Comparison of ENCODE assay signal across 9 cellular contexts in genomic region chr15:68228143-68228970, GRCh38. TPM values are rescaled to one million over a fixed set of nuclear protein-coding genes. Genes with fewer than 3 reads are reported as not detected.
DNase-seq lines count a peak whose midpoint lies in the region; ATAC-seq, FAIRE-seq and TF ChIP-seq lines count a peak whose summit lies in the region.
"Had no signal": no experiment of that assay in that cellular context is flagged by ENCODE, and none has a peak within 500 bp of the region (broad histone marks: within the 10 kb centered on the region; RNA-seq: fewer than 3 reads in every experiment).

No MANE protein-coding gene starts in this region.

- H3K4me1 ChIP-seq in mesenchymal stem cell (ENCODE audit: control insufficient read depth, insufficient read depth, low read depth, low read length) (peaks cover 24% of the 10 kb centered on the region), aorta (ENCODE audit: control insufficient read depth in 1 of 2, insufficient read depth in 2 of 2, low read length in 2 of 2) (no peaks in the 10 kb centered on the region)

- H2AFZ ChIP-seq in mesenchymal stem cell (ENCODE audit: low read depth, low read length), result no peak overlapping the region

- H3K4me2 ChIP-seq in mesenchymal stem cell (ENCODE audit: low read length, poor library complexity, severe bottlenecking), result peak overlapping the region; percentile 97

- no peak overlapping the region for H3K27ac ChIP-seq in mesenchymal stem cell (ENCODE audit: low read length, poor library complexity, severe bottlenecking)
- no peak overlapping the region for H3K27ac ChIP-seq in aorta (ENCODE audit: low read depth in 1 of 2, low read length in 2 of 2)

- TF ChIP-seq CTCF in NB4 (IDR thresholded peaks at IDR 0.05; ENCODE audit: low read depth, low read length) (no peak), bronchial epithelial cell (IDR thresholded peaks at IDR 0.05; ENCODE audit: insufficient read depth, low read length, severe bottlenecking) (no peak)

- peak overlapping the region; percentile 16 to 93 for H3K18ac ChIP-seq in mesenchymal stem cell (ENCODE audit: low read depth in 1 of 2, low read length in 2 of 2)

- H3K9me3 ChIP-seq in mesenchymal stem cell (ENCODE audit: control insufficient read depth, low read length) (no peaks in the 10 kb centered on the region), aorta (ENCODE audit: control insufficient read depth, low read length) (no peaks in the 10 kb centered on the region)

- H4K8ac ChIP-seq in mesenchymal stem cell (ENCODE audit: low read length), result no peak overlapping the region

- H2BK5ac ChIP-seq in mesenchymal stem cell (ENCODE audit: low read depth, low read length, poor library complexity, severe bottlenecking), result no peak overlapping the region

- peak overlapping the region in 1 of 2 experiments; percentile 85 for H3K14ac ChIP-seq in mesenchymal stem cell (ENCODE audit: low read length in 2 of 2)

- TF ChIP-seq POLR2A in NB4 (IDR thresholded peaks at IDR 0.05; ENCODE audit: extremely low read depth, insufficient read length), result no peak

- FAIRE-seq in bronchial epithelial cell (lab: Jason Lieb, UNC), result no peak
- FAIRE-seq: A204.1 had no signal

- H3K4ac ChIP-seq in mesenchymal stem cell (ENCODE audit: low read depth in 1 of 2, low read length in 2 of 2), result peak overlapping the region; percentile 5 to 76

- H2BK12ac ChIP-seq in mesenchymal stem cell (ENCODE audit: low read length in 2 of 2), result no peak overlapping the region

- ATAC-seq in aorta (ENCODE audit: low FRiP score) (no peak), HG03097 (IDR thresholded peaks at IDR 0.05; ENCODE audit: low FRiP score, unreplicated experiment) (no peak)

- H4K91ac ChIP-seq in mesenchymal stem cell (ENCODE audit: low read length), result no peak overlapping the region

- peak overlapping the region; percentile 92 for H3K9ac ChIP-seq in mesenchymal stem cell (ENCODE audit: low read length)

- no peak overlapping the region for H2BK15ac ChIP-seq in mesenchymal stem cell (ENCODE audit: low read depth, poor library complexity, severe bottlenecking)

- H3K79me1 ChIP-seq in mesenchymal stem cell (replicated peaks; ENCODE audit: low read length, poor library complexity, severe bottlenecking), result peaks cover 12% of the 10 kb centered on the region

- H3K4me3 ChIP-seq in NB4 (ENCODE audit: low read depth, low read length) (peak overlapping the region; percentile 83), bronchial epithelial cell (ENCODE audit: low read depth, low read length) (peak overlapping the region; percentile 62), mesenchymal stem cell (ENCODE audit: insufficient read depth in 1 of 2, low read depth in 1 of 2, low read length in 2 of 2) (peak overlapping the region; percentile 83 to 93), aorta (ENCODE audit: low read length in 2 of 2) (peak overlapping the region; percentile 71 to 81)

- H3K27me3 ChIP-seq in bronchial epithelial cell (ENCODE audit: control insufficient read depth, insufficient read depth, low read length), result no peaks in the 10 kb centered on the region
- H3K27me3 ChIP-seq in mesenchymal stem cell (ENCODE audit: control insufficient read depth in 1 of 2, insufficient read depth in 1 of 2, low read length in 2 of 2), result no peaks in the 10 kb centered on the region
- H3K27me3 ChIP-seq in aorta (ENCODE audit: control insufficient read depth in 1 of 2, insufficient read depth in 2 of 2, low read length in 1 of 2), result no peaks in the 10 kb centered on the region

- H3K36me3 ChIP-seq in bronchial epithelial cell (ENCODE audit: control insufficient read depth, insufficient read depth, low read length) (no peaks in the 10 kb centered on the region), mesenchymal stem cell (ENCODE audit: control insufficient read depth in 1 of 2, insufficient read depth in 2 of 2, low read depth in 1 of 2, low read length in 2 of 2) (no peaks in the 10 kb centered on the region), aorta (ENCODE audit: control insufficient read depth in 1 of 2, insufficient read depth in 2 of 2, low read length in 1 of 2) (no peaks in the 10 kb centered on the region)

- H3K23ac ChIP-seq in mesenchymal stem cell (ENCODE audit: low read length in 2 of 2), result peak overlapping the region in 1 of 2 experiments; percentile 90

- no peak overlapping the region for H2AK5ac ChIP-seq in mesenchymal stem cell (ENCODE audit: low read length, severe bottlenecking)

- H2BK120ac ChIP-seq in mesenchymal stem cell (ENCODE audit: low read depth, low read length), result no peak overlapping the region

- DNase-seq in DMS 273 (lab: John Stamatoyannopoulos, UW; ENCODE audit: unreplicated experiment) (peak; percentile 42), DMS 273 treated with DMSO at 0.1 percent for 48 hours (lab: John Stamatoyannopoulos, UW) (no peak), NB4 (ENCODE audit: low read depth) (peak; percentile 71), bronchial epithelial cell (ENCODE audit: low read depth) (peak; percentile 0), mesenchymal stem cell (peak; percentile 36), aorta (peak in 1 of 2 donors; percentile 57), NCI-H2227 treated with DMSO at 0.1 percent for 48 hours (lab: John Stamatoyannopoulos, UW) (no peak)

- intact Hi-C loops in aorta (cut with DNase I), result no loop called here

- WGBS in mesenchymal stem cell, result 35% methylated on average over 25 of the region's 25 CpGs
- 50 to 52% methylated on average over 25 of the region's 25 CpGs for WGBS in aorta, 2 donors

RNA-seq across cellular contexts. Expression of gene CLN6, which starts 1.2 kb away (rescaled TPM):
- total RNA-seq in bronchial epithelial cell (6.1 and 8.2 TPM in 2 replicates), aorta (10 to 100 TPM; 11.3 to 16.8 TPM)
- 23.5 TPM for polyA plus RNA-seq in mesenchymal stem cell (2013, experiment 1 of 2)
- 23.2 TPM for polyA plus RNA-seq in mesenchymal stem cell (2013, experiment 2 of 2)
- polyA plus RNA-seq in aorta, result 1 to 10 TPM; 5.3 to 8.2 TPM

RNA-seq across cellular contexts. Expression of gene CALML4, which starts 23.2 kb away (rescaled TPM):
- total RNA-seq in bronchial epithelial cell (4.5 and 6.4 TPM in 2 replicates), aorta (1 to 10 TPM; 4.0 to 8.3 TPM)
- polyA plus RNA-seq in mesenchymal stem cell (2013, experiment 1 of 2), result 5.0 TPM
- polyA plus RNA-seq in mesenchymal stem cell (2013, experiment 2 of 2), result 3.7 TPM
- polyA plus RNA-seq in aorta, result 10 to 100 TPM in 1 of 2 donors, 1 to 10 TPM in 1; 3.9 to 29.9 TPM

RNA-seq across cellular contexts. Expression of gene FEM1B, which starts 49.2 kb away (rescaled TPM):
- total RNA-seq in bronchial epithelial cell, result 73.5 and 94.2 TPM in 2 replicates
- polyA plus RNA-seq in mesenchymal stem cell (2013, experiment 1 of 2), result 28.3 TPM
- polyA plus RNA-seq in mesenchymal stem cell (2013, experiment 2 of 2), result 28.2 TPM
- total RNA-seq in aorta, result 10 to 100 TPM; 76.0 to 96.3 TPM
- 10 to 100 TPM; 11.3 to 14.2 TPM for polyA plus RNA-seq in aorta

Comparison
In these comparisons a context has a peak if more than half of its experiments do, and no peak if none do; other contexts are left out.
1. DNase-seq: peak in DMS 273 (single experiment), NB4 (single experiment), bronchial epithelial cell (single experiment) and mesenchymal stem cell (single experiment); none in DMS 273 treated with DMSO at 0.1 percent for 48 hours (single experiment) and NCI-H2227 treated with DMSO at 0.1 percent for 48 hours (single experiment).
2. Peak in every context shown above with its lines, with median percentiles within 50 percentile points of each other: H3K4me3 ChIP-seq.